In the genomic region with DNA sequence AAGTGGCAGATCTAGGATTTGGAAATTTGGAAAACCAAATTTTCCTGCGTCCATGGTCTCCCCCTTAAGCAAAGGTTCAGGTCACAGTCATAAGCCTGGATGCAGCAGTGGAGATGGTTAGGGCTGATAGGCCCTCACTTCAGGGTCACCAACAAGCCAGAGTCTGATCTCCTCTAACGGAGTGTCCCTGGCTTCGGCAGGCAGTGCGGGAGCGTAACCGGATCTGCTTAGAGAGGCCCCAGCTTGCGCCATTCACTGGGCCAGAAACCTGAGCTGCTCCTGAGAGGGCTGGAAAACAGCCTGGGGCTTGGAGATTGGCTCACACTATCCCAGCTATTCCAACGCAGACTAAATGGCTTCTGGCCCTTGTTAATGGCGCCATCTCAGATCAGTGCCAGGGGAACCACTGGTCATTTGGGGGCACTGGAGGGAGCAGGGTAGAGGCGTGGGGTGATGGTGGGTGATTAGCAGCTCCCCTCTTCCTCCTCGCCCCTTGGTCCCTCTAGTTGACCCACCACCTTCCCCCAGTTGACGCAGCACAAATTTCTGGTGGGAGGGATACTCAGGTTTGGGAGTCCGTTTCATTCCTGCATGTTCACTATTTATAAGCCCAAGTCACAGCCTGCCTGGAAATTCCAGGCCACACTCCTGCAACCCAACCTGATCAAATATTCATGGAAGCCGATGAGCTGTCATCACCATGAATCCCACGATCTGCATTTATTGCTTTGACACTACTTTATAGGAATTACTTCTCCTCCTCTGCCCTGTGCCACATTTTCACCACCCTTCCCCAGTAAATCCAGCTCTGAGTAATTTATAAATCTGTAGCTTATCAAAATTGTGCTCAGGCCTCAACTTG, we compare ENCODE assay signal across 8 cellular contexts.
DNase-seq lines count a peak whose midpoint lies in the region; ATAC-seq and TF ChIP-seq lines count a peak whose summit lies in the region.

No MANE protein-coding gene starts in this region.

- H3K36me3 ChIP-seq in adipocyte (ENCODE audit: control insufficient read depth, insufficient read depth, low read length, severe bottlenecking): no peaks in the 10 kb centered on the region
- no peaks in the 10 kb centered on the region for H3K36me3 ChIP-seq in skeletal muscle tissue (ENCODE audit: control insufficient read depth in 3 of 3, insufficient read depth in 3 of 3, low read length in 3 of 3)
- no peaks in the 10 kb centered on the region for H3K36me3 ChIP-seq in body of pancreas (replicated peaks in 1 of 2; ENCODE audit: insufficient read depth in 1 of 2, low read depth in 2 of 2)

- H3K27me3 ChIP-seq in adipocyte (replicated peaks; ENCODE audit: control insufficient read depth, insufficient read depth, low read length) (no peaks in the 10 kb centered on the region), skeletal muscle tissue (ENCODE audit: control insufficient read depth in 3 of 3, insufficient read depth in 3 of 3, low read length in 3 of 3) (no peaks in the 10 kb centered on the region), body of pancreas (no peaks in the 10 kb centered on the region)
- no peaks in the 10 kb centered on the region for H3K27me3 ChIP-seq in CD4-positive, alpha-beta T cell (ENCODE audit: control insufficient read depth, insufficient read depth, low read length)

- H3K4me3 ChIP-seq in adipocyte (ENCODE audit: low read length) (no peak overlapping the region), skeletal muscle tissue (ENCODE audit: low read length in 3 of 3) (peak overlapping the region in 2 of 3 donors; percentile 49 to 54), body of pancreas (no peak overlapping the region)

- H3K4me3 Mint-ChIP-seq in CD4-positive, alpha-beta T cell: no peak overlapping the region

- no peak for ATAC-seq in CD4-positive, alpha-beta T cell (ENCODE audit: poor library complexity)
- ATAC-seq in body of pancreas: no peak

- DNase-seq in NCI-H187 (lab: John Stamatoyannopoulos, UW) (peak; percentile 33 to 38), NCI-H187 treated with DMSO at 0.1 percent for 48 hours (lab: John Stamatoyannopoulos, UW) (no peak), adipocyte (ENCODE audit: low read depth) (peak; percentile 78), iPS DF 19.7 (ENCODE audit: low read depth, low spot score) (peak; percentile 67), body of pancreas (no peak), NOMO-1 treated with DMSO at 0.1 percent for 48 hours (lab: John Stamatoyannopoulos, UW; ENCODE audit: unreplicated experiment) (no peak)
- DNase-seq in CD4-positive, alpha-beta T cell: no peak

- CTCF ChIA-PET in CD4-positive, alpha-beta T cell (lab: Charles Lee): no interaction called here

- POLR2A ChIA-PET in CD4-positive, alpha-beta T cell (lab: Charles Lee): no interaction called here

- no peak for TF ChIP-seq CTCF in CD4-positive, alpha-beta T cell (IDR thresholded peaks at IDR 0.05)
- no peak for TF ChIP-seq CTCF in body of pancreas (IDR thresholded peaks at IDR 0.05)

- H3K4me1 Mint-ChIP-seq in CD4-positive, alpha-beta T cell (ENCODE audit: low read depth): no peaks in the 10 kb centered on the region

- no peak overlapping the region for H3K27ac Mint-ChIP-seq in CD4-positive, alpha-beta T cell

- peak overlapping the region; percentile 23 for H3K9ac ChIP-seq in adipocyte (ENCODE audit: low read length)
- H3K9ac ChIP-seq in skeletal muscle tissue (ENCODE audit: low read depth in 1 of 3, low read length in 3 of 3): peak overlapping the region in 2 of 3 donors; percentile 57 to 75

- peak overlapping the region; percentile 89 for H3K27ac ChIP-seq in skeletal muscle tissue (ENCODE audit: low read depth, low read length)
- no peak overlapping the region for H3K27ac ChIP-seq in CD4-positive, alpha-beta T cell (ENCODE audit: low read depth, low read length)
- no peak overlapping the region for H3K27ac ChIP-seq in body of pancreas

- H3K9me3 Mint-ChIP-seq in CD4-positive, alpha-beta T cell: no peaks in the 10 kb centered on the region

- intact Hi-C loops in CD4-positive, alpha-beta T cell (cut with DNase I, micrococcal nuclease): no loop called here
- intact Hi-C loops in body of pancreas (cut with DNase I): no loop called here

- H3K9me3 ChIP-seq in adipocyte (ENCODE audit: control insufficient read depth, low read length): no peaks in the 10 kb centered on the region
- H3K9me3 ChIP-seq in skeletal muscle tissue (ENCODE audit: control insufficient read depth in 3 of 3, low read length in 3 of 3): no peaks in the 10 kb centered on the region
- H3K9me3 ChIP-seq in CD4-positive, alpha-beta T cell (ENCODE audit: control insufficient read depth, low read length): no peaks in the 10 kb centered on the region
- H3K9me3 ChIP-seq in body of pancreas: no peaks in the 10 kb centered on the region

- H3K27me3 Mint-ChIP-seq in CD4-positive, alpha-beta T cell: peaks cover 7% of the 10 kb centered on the region

- peaks cover 16% of the 10 kb centered on the region for H3K4me1 ChIP-seq in adipocyte (ENCODE audit: control insufficient read depth, insufficient read depth, low read length)
- peaks cover 32 to 58% (median 45%) of the 10 kb centered on the region in 3 donors for H3K4me1 ChIP-seq in skeletal muscle tissue (ENCODE audit: control insufficient read depth in 3 of 3, insufficient read depth in 3 of 3, low read length in 3 of 3)
- no peaks in the 10 kb centered on the region for H3K4me1 ChIP-seq in body of pancreas

- H3K36me3 Mint-ChIP-seq in CD4-positive, alpha-beta T cell (ENCODE audit: low read depth): no peaks in the 10 kb centered on the region

- TF ChIP-seq POLR2A in body of pancreas (IDR thresholded peaks at IDR 0.05): no peak

- WGBS in body of pancreas, 2 donors: 90 to 92% methylated on average over 14 to 15 of the region's 15 CpGs

Comparison
In these comparisons a context has a peak if more than half of its experiments do, and no peak if none do; other contexts are left out.
1. DNase-seq: peak in NCI-H187 (2 of 2), adipocyte (single experiment) and iPS DF 19.7 (single experiment); none in NCI-H187 treated with DMSO at 0.1 percent for 48 hours (single experiment), CD4-positive, alpha-beta T cell (0 of 10), body of pancreas (0 of 4) and NOMO-1 treated with DMSO at 0.1 percent for 48 hours (single experiment).
2. H3K4me3 ChIP-seq: peak in skeletal muscle tissue (2 of 3); none in adipocyte (single experiment) and body of pancreas (0 of 2).